ENCODE assay signal across 1 cellular context in the genomic region with DNA sequence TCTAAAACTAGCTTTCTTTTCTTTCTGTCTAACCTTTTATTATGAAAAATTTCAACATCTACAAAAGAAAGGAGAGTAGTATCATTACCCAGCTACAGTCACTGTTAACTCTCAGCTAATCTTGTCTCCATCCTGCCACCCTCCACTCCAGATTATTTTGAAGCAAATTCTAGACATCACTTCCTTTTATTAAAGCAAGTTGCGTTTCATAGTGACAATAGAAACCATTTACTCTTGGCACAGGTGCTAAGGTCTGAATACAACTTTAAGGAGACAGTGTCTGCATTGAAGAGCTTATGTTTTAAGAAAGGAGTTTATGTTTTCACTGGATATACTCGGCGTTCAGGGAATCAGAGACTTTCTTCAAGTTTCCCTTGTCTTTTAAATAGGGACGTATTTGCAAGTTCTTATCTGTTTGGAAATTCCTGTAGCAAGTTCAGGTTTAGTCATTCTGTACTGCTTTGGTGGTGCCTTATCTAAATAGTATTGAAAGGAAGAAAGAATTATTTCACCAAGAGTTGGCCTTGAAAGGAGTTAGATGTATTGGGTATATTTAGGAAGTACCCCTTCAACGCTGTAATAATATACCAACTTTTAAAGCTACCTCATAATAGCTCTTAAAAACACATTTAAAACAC.
TF ChIP-seq lines count a peak whose summit lies in the region.

No MANE protein-coding gene starts in this region.

TF ChIP-seq in HEK293, 187 proteins besides CTCF, POLR2A, EP300 and RAD21 (continued from another document):
- TF ChIP-seq, protein P1, sequence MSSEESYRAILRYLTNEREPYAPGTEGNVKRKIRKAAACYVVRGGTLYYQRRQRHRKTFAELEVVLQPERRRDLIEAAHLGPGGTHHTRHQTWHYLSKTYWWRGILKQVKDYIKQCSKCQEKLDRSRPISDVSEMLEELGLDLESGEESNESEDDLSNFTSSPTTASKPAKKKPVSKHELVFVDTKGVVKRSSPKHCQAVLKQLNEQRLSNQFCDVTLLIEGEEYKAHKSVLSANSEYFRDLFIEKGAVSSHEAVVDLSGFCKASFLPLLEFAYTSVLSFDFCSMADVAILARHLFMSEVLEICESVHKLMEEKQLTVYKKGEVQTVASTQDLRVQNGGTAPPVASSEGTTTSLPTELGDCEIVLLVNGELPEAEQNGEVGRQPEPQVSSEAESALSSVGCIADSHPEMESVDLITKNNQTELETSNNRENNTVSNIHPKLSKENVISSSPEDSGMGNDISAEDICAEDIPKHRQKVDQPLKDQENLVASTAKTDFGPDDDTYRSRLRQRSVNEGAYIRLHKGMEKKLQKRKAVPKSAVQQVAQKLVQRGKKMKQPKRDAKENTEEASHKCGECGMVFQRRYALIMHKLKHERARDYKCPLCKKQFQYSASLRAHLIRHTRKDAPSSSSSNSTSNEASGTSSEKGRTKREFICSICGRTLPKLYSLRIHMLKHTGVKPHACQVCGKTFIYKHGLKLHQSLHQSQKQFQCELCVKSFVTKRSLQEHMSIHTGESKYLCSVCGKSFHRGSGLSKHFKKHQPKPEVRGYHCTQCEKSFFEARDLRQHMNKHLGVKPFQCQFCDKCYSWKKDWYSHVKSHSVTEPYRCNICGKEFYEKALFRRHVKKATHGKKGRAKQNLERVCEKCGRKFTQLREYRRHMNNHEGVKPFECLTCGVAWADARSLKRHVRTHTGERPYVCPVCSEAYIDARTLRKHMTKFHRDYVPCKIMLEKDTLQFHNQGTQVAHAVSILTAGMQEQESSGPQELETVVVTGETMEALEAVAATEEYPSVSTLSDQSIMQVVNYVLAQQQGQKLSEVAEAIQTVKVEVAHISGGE (tag by site-specific recombination; conservative IDR thresholded peaks at IDR 0.05; ENCODE audit: low read depth): no peak
- 0 out of 2 replicates have a peak, but pooled peaks have one; percentile 30 for TF ChIP-seq ZNF341 (tag by site-specific recombination; IDR thresholded peaks at IDR 0.05; ENCODE audit: low read depth)
- TF ChIP-seq TCF7L2 (IDR thresholded peaks at IDR 0.05; ENCODE audit: borderline replicate concordance, low read depth, low read length): no peak
- TF ChIP-seq ZNF843 (tag by site-specific recombination; IDR thresholded peaks at IDR 0.05): no peak
- TF ChIP-seq, protein P2, sequence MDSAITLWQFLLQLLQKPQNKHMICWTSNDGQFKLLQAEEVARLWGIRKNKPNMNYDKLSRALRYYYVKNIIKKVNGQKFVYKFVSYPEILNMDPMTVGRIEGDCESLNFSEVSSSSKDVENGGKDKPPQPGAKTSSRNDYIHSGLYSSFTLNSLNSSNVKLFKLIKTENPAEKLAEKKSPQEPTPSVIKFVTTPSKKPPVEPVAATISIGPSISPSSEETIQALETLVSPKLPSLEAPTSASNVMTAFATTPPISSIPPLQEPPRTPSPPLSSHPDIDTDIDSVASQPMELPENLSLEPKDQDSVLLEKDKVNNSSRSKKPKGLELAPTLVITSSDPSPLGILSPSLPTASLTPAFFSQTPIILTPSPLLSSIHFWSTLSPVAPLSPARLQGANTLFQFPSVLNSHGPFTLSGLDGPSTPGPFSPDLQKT (IDR thresholded peaks at IDR 0.05; ENCODE audit: borderline replicate concordance, low read depth, low read length): no peak
- no peak for TF ChIP-seq ZNF391 (tag by site-specific recombination; IDR thresholded peaks at IDR 0.05; ENCODE audit: borderline replicate concordance, low read depth)
- TF ChIP-seq ZNF138 (tag by site-specific recombination; IDR thresholded peaks at IDR 0.05; ENCODE audit: borderline replicate concordance): no peak
- no peak for TF ChIP-seq ZNF768 (tag by site-specific recombination; IDR thresholded peaks at IDR 0.05)
- TF ChIP-seq ZBTB17 (tag by site-specific recombination; IDR thresholded peaks at IDR 0.05): peak; percentile 83
- TF ChIP-seq BCL11A (tag by site-specific recombination; IDR thresholded peaks at IDR 0.05; ENCODE audit: low read depth): no peak
- TF ChIP-seq ZNF654 (tag by site-specific recombination; IDR thresholded peaks at IDR 0.05; ENCODE audit: low read depth): no peak
- TF ChIP-seq ZNF510 (tag by site-specific recombination; IDR thresholded peaks at IDR 0.05; ENCODE audit: insufficient replicate concordance): no peak
